Comparison of ENCODE assay signal across 25 cellular contexts in the genomic region with DNA sequence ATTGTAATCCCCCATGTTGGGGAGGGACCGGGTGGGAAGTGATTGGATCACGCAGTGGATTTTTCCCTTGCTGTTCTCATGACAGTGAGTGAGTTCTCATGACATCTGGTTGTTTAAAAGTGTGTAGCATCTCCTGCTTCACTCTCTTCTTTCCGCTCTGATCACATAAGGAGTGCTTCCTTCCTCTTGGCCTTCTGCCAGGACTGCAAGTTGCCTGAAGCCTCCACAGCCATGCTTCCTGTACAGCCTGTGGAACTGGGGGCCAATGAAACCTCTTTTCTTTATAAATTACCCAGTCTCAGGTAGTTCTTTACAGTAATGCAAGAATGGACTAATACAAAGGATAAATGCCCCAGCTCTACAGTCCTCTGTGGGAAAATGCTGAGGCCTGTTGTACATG.
DNase-seq lines count a peak whose midpoint lies in the region; TF ChIP-seq lines count a peak whose summit lies in the region.
"Had no signal": no experiment of that assay in that cellular context is flagged by ENCODE, and none has a peak within 500 bp of the region (broad histone marks: within the 10 kb centered on the region; RNA-seq: fewer than 3 reads in every experiment).

No MANE protein-coding gene starts in this region.

- TF ChIP-seq CTCF in MM.1S (IDR thresholded peaks at IDR 0.05; ENCODE audit: low read length) (no peak), Caco-2 (IDR thresholded peaks at IDR 0.05; ENCODE audit: insufficient read depth in 1 of 2, low read depth in 1 of 2, low read length in 1 of 2, severe bottlenecking in 1 of 2, unreplicated experiment in 1 of 2) (no peak)

- no peak overlapping the region for H2AFZ ChIP-seq in MM.1S (ENCODE audit: low read length)

- intact Hi-C loops in Caco-2 (cut with micrococcal nuclease; ENCODE audit: unreplicated experiment) = no loop called here

- H3K27me3 ChIP-seq in MM.1S (replicated peaks; ENCODE audit: insufficient read depth, low read length) (no peaks in the 10 kb centered on the region), Caco-2 (replicated peaks; ENCODE audit: control insufficient read depth, insufficient read depth, low read length) (no peaks in the 10 kb centered on the region)
- H3K27me3 ChIP-seq: right atrium auricular region, spleen, tibial nerve had no signal

- no peak overlapping the region for H3K4me2 ChIP-seq in MM.1S (ENCODE audit: low read depth, low read length)

- H3K4me3 ChIP-seq in MM.1S (ENCODE audit: low read length) (no peak overlapping the region), Caco-2 (ENCODE audit: low read depth, low read length) (no peak overlapping the region)
- H3K4me3 ChIP-seq: right atrium auricular region, spleen, tibial nerve had no signal

- H3F3A ChIP-seq in MM.1S (ENCODE audit: insufficient read depth, low read length) = no peaks in the 10 kb centered on the region

- POLR2A ChIA-PET in Caco-2 (lab: Charles Lee) = no interaction called here

- H3K79me2 ChIP-seq in MM.1S (ENCODE audit: low read length) = no peaks in the 10 kb centered on the region

- peak overlapping the region; percentile 11 for H3K27ac ChIP-seq in angular gyrus (ENCODE audit: low read depth, low read length)
- H3K27ac ChIP-seq in MM.1S (ENCODE audit: low read length) = no peak overlapping the region
- H3K27ac ChIP-seq: right atrium auricular region, spleen, tibial nerve had no signal

- H3K4me1 ChIP-seq in MM.1S (ENCODE audit: low read length) = no peaks in the 10 kb centered on the region
- no peaks in the 10 kb centered on the region for H3K4me1 ChIP-seq in Caco-2
- H3K4me1 ChIP-seq: right atrium auricular region, spleen, tibial nerve had no signal

- no TSS peak for BruUV-seq in Caco-2 (replicated peaks; lab: Mats Ljungman, UMichigan)

- CTCF ChIA-PET in Caco-2 (lab: Charles Lee) = no interaction called here

- H3K4me1 Mint-ChIP-seq in Caco-2 (ENCODE audit: low read depth, unreplicated experiment) = no peaks in the 10 kb centered on the region
- H3K4me1 Mint-ChIP-seq: CD8-positive, alpha-beta memory T cell; natural killer cell had no signal

- H3K27ac Mint-ChIP-seq in Caco-2 (ENCODE audit: unreplicated experiment) = no peak overlapping the region
- H3K27ac Mint-ChIP-seq: CD8-positive, alpha-beta memory T cell; natural killer cell had no signal

- H3K27me3 Mint-ChIP-seq in Caco-2 (ENCODE audit: insufficient read depth, unreplicated experiment) = no peaks in the 10 kb centered on the region
- H3K27me3 Mint-ChIP-seq: CD8-positive, alpha-beta memory T cell had no signal

- peak; percentile 22 for DNase-seq in COLO668 (lab: John Stamatoyannopoulos, UW; ENCODE audit: unreplicated experiment)
- peak; percentile 49 for DNase-seq in HK-2 (ENCODE audit: unreplicated experiment)
- DNase-seq in NCI-H2171 (lab: John Stamatoyannopoulos, UW) = peak; percentile 66
- DNase-seq in MM.1S = no peak
- no peak for DNase-seq in Caco-2
- no peak for DNase-seq in hepatic stellate cell (ENCODE audit: low spot score)
- DNase-seq: activated CD4-positive, CD25-positive, alpha-beta regulatory T cell treated with anti-CD3 and anti-CD28 coated beads, Interleukin-2, amount 50 U/mL, for 72 hours; activated CD8-positive, alpha-beta memory T cell treated with anti-CD3 and anti-CD28 coated beads for 24 hours; activated naive CD4-positive, alpha-beta T cell treated with Interleukin-2 at 50 U/mL for 16 hours; activated T-cell treated with anti-CD3 and anti-CD28 coated beads, Interleukin-2, amount 50 U/mL, for 4 hours; CD8-positive, alpha-beta memory T cell; EL; foreskin fibroblast; GOT3; hippocampal formation; midbrain; natural killer cell; NCI-H1417 treated with DMSO at 0.1 percent for 48 hours; spleen; stimulated activated CD4-positive, alpha-beta T cell treated with anti-CD3 and anti-CD28 coated beads, Interleukin-4, amount 100 ng/mL, for 1 hour; stimulated activated naive CD8-positive, alpha-beta T cell treated with anti-CD3 and anti-CD28 coated beads, Interleukin-15, Interleukin-2, amounts not matched to agents 100 U/mL and 50 U/mL, for 24 hours; T1000 had no signal

- H3K4me3 Mint-ChIP-seq in Caco-2 (ENCODE audit: unreplicated experiment) = no peak overlapping the region
- H3K4me3 Mint-ChIP-seq: activated T-cell treated with anti-CD3 and anti-CD28 coated beads, Interleukin-2, amount 50 U/mL, for 4 hours; CD8-positive, alpha-beta memory T cell; natural killer cell had no signal

- no peaks in the 10 kb centered on the region for H3K9me3 Mint-ChIP-seq in Caco-2 (ENCODE audit: unreplicated experiment)

- no peaks in the 10 kb centered on the region for H3K9me3 ChIP-seq in MM.1S (replicated peaks; ENCODE audit: insufficient read depth, low read length)
- H3K9me3 ChIP-seq in Caco-2 = no peaks in the 10 kb centered on the region
- H3K9me3 ChIP-seq: right atrium auricular region, tibial nerve had no signal

- no peak overlapping the region for H3K9ac ChIP-seq in MM.1S (ENCODE audit: low read length)

- no peaks in the 10 kb centered on the region for H3K36me3 Mint-ChIP-seq in Caco-2 (ENCODE audit: insufficient read depth, unreplicated experiment)
- H3K36me3 Mint-ChIP-seq: CD8-positive, alpha-beta memory T cell had no signal

- H3K36me3 ChIP-seq in MM.1S (replicated peaks; ENCODE audit: insufficient read depth, low read length) = no peaks in the 10 kb centered on the region
- H3K36me3 ChIP-seq in Caco-2 (ENCODE audit: control insufficient read depth, insufficient read depth, low read length) = no peaks in the 10 kb centered on the region
- H3K36me3 ChIP-seq: right atrium auricular region, spleen, tibial nerve had no signal

- H3K9me2 ChIP-seq in MM.1S (replicated peaks; ENCODE audit: insufficient read depth, low read length) = no peaks in the 10 kb centered on the region

- no peaks in the 10 kb centered on the region for H4K20me1 ChIP-seq in MM.1S (ENCODE audit: insufficient read depth, low read length)

Comparison
In these comparisons a context has a peak if more than half of its experiments do, and no peak if none do; other contexts are left out.
1. DNase-seq: peak in COLO668 (single experiment), HK-2 (single experiment) and NCI-H2171 (single experiment); none in MM.1S (single experiment), Caco-2 (0 of 2) and hepatic stellate cell (single experiment).